ENCODE assay signal across 10 cellular contexts in genomic region chr16:69798466-69798865, GRCh38.
DNase-seq lines count a peak whose midpoint lies in the region; ATAC-seq and TF ChIP-seq lines count a peak whose summit lies in the region.
"Had no signal": no experiment of that assay in that cellular context is flagged by ENCODE, and none has a peak within 500 bp of the region (broad histone marks: within the 10 kb centered on the region; RNA-seq: fewer than 3 reads in every experiment).

No MANE protein-coding gene starts in this region.

- peak; percentile 44 for TF ChIP-seq CTCF in HFF-Myc (IDR thresholded peaks at IDR 0.05; ENCODE audit: low read depth, low read length, missing control alignments)
- peak; percentile 26 for TF ChIP-seq CTCF in coronary artery (IDR thresholded peaks at IDR 0.05)

- peak; percentile 15 for DNase-seq in ACHN
- DNase-seq in HFF-Myc (ENCODE audit: extremely low read depth, low read depth), result no peak
- no peak for DNase-seq in coronary artery (ENCODE audit: low spot score)
- DNase-seq in middle frontal gyrus (ENCODE audit: extremely low spot score, low spot score), result peak; percentile 55
- DNase-seq in cerebellar nuclear complex (lab: John Stamatoyannopoulos, UW), result no peak
- no peak for DNase-seq in retina
- DNase-seq in epidermal melanocyte (ENCODE audit: insufficient read length, low spot score), result no peak
- DNase-seq: NCI-H1694 treated with DMSO at 0.1 percent for 48 hours had no signal

- ATAC-seq in HG02588 (IDR thresholded peaks at IDR 0.05; ENCODE audit: unreplicated experiment), result no peak

- peak overlapping the region in 1 of 2 donors; percentile 34 for H3K27ac ChIP-seq in coronary artery
- H3K27ac ChIP-seq: parathyroid adenoma had no signal

- H3K4me3 ChIP-seq in HFF-Myc (replicated peaks; ENCODE audit: low read depth, low read length) (no peak overlapping the region), coronary artery (no peak overlapping the region)

- in situ Hi-C loops in ACHN (cut with HindIII; ENCODE audit: low pct_ligation_motif_present, low pct_unique_long_range_greater_than_20kb, low sequenced_read_pairs), result no loop called here

Comparison
In these comparisons a context has a peak if more than half of its experiments do, and no peak if none do; other contexts are left out.
1. DNase-seq: peak in ACHN (single experiment) and middle frontal gyrus (single experiment); none in HFF-Myc (single experiment), coronary artery (single experiment), cerebellar nuclear complex (0 of 2), retina (single experiment) and epidermal melanocyte (single experiment).